ENCODE assay signal across 2 cellular contexts in the genomic region with DNA sequence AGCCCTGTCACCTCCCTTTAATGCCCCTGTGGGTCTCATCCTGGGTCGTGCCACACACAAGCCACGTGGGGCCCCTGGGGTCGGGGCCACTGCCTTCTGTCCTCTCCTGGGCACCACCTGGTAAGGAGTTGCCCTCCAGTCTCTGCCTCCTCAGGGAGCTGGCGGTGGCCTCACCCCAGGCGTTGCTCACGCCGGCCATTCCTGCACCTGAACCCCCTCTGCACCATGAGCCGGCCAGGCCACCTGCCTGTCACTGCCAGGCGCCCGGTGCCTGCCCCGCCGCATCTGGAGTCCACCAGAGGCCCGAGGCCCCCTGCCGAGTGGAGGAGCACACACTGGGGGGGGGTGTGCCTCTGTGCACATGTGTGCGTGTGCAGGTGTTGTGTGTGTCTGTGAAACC.
TF ChIP-seq lines count a peak whose summit lies in the region.

No MANE protein-coding gene starts in this region.

TF ChIP-seq in K562, 482 proteins besides CTCF, POLR2A, EP300 and RAD21:
- TF ChIP-seq, protein P1, sequence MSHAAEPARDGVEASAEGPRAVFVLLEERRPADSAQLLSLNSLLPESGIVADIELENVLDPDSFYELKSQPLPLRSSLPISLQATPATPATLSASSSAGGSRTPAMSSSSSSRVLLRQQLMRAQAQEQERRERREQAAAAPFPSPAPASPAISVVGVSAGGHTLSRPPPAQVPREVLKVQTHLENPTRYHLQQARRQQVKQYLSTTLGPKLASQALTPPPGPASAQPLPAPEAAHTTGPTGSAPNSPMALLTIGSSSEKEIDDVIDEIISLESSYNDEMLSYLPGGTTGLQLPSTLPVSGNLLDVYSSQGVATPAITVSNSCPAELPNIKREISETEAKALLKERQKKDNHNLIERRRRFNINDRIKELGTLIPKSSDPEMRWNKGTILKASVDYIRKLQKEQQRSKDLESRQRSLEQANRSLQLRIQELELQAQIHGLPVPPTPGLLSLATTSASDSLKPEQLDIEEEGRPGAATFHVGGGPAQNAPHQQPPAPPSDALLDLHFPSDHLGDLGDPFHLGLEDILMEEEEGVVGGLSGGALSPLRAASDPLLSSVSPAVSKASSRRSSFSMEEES (CRISPR knock-in tag; IDR thresholded peaks at IDR 0.05): no peak
- TF ChIP-seq MAFG (tag; conservative IDR thresholded peaks at IDR 0.05): no peak
- TF ChIP-seq, protein P2, sequence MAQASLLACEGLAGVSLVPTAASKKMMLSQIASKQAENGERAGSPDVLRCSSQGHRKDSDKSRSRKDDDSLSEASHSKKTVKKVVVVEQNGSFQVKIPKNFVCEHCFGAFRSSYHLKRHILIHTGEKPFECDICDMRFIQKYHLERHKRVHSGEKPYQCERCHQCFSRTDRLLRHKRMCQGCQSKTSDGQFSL (CRISPR knock-in tag; IDR thresholded peaks at IDR 0.05): 0 out of 2 replicates have a peak, but pooled peaks have one; percentile 35
- TF ChIP-seq, protein P2 (tag; IDR thresholded peaks at IDR 0.05): no peak
- TF ChIP-seq KDM1A (IDR thresholded peaks at IDR 0.05): no peak
- no peak for TF ChIP-seq ZKSCAN1 (IDR thresholded peaks at IDR 0.05; ENCODE audit: low read depth, low read length)
- no peak for TF ChIP-seq HDGF (IDR thresholded peaks at IDR 0.05)

TF ChIP-seq in GM23338, 12 proteins besides CTCF, POLR2A, EP300 and RAD21:
- TF ChIP-seq, protein P3, sequence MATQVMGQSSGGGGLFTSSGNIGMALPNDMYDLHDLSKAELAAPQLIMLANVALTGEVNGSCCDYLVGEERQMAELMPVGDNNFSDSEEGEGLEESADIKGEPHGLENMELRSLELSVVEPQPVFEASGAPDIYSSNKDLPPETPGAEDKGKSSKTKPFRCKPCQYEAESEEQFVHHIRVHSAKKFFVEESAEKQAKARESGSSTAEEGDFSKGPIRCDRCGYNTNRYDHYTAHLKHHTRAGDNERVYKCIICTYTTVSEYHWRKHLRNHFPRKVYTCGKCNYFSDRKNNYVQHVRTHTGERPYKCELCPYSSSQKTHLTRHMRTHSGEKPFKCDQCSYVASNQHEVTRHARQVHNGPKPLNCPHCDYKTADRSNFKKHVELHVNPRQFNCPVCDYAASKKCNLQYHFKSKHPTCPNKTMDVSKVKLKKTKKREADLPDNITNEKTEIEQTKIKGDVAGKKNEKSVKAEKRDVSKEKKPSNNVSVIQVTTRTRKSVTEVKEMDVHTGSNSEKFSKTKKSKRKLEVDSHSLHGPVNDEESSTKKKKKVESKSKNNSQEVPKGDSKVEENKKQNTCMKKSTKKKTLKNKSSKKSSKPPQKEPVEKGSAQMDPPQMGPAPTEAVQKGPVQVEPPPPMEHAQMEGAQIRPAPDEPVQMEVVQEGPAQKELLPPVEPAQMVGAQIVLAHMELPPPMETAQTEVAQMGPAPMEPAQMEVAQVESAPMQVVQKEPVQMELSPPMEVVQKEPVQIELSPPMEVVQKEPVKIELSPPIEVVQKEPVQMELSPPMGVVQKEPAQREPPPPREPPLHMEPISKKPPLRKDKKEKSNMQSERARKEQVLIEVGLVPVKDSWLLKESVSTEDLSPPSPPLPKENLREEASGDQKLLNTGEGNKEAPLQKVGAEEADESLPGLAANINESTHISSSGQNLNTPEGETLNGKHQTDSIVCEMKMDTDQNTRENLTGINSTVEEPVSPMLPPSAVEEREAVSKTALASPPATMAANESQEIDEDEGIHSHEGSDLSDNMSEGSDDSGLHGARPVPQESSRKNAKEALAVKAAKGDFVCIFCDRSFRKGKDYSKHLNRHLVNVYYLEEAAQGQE (IDR thresholded peaks at IDR 0.05; ENCODE audit: unreplicated experiment): no peak
- TF ChIP-seq ZNF114 (CRISPR knock-in tag; IDR thresholded peaks at IDR 0.05) (no peak), ZNF331 (CRISPR knock-in tag; IDR thresholded peaks at IDR 0.05; ENCODE audit: low read depth) (no peak), CREB1 (CRISPR knock-in tag; IDR thresholded peaks at IDR 0.05; ENCODE audit: low read depth) (no peak)
- TF ChIP-seq, protein P4, sequence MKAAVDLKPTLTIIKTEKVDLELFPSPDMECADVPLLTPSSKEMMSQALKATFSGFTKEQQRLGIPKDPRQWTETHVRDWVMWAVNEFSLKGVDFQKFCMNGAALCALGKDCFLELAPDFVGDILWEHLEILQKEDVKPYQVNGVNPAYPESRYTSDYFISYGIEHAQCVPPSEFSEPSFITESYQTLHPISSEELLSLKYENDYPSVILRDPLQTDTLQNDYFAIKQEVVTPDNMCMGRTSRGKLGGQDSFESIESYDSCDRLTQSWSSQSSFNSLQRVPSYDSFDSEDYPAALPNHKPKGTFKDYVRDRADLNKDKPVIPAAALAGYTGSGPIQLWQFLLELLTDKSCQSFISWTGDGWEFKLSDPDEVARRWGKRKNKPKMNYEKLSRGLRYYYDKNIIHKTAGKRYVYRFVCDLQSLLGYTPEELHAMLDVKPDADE (IDR thresholded peaks at IDR 0.05): no peak
